ENCODE assay signal across 8 cellular contexts in genomic region chr19:11138659-11139526, GRCh38. TPM values are rescaled to one million over a fixed set of nuclear protein-coding genes. Genes with fewer than 3 reads are reported as not detected.
DNase-seq lines count a peak whose midpoint lies in the region; ATAC-seq and TF ChIP-seq lines count a peak whose summit lies in the region.

No MANE protein-coding gene starts in this region.

- H3K27ac ChIP-seq in SK-N-SH (ENCODE audit: low read depth in 2 of 2, low read length in 1 of 2) (peak overlapping the region; percentile 83 to 86), fibroblast of lung (ENCODE audit: insufficient read depth, low read length) (peak overlapping the region; percentile 67)
- no peak overlapping the region for H3K27ac ChIP-seq in effector memory CD4-positive, alpha-beta T cell (ENCODE audit: insufficient read depth, low read length, poor library complexity, severe bottlenecking)

- H3K4me1 Mint-ChIP-seq in neural crest cell = peaks cover 33% of the 10 kb centered on the region

- peak in 1 of 2 experiments; percentile 53; a peak in 1 of 4 replicates for TF ChIP-seq EP300 in SK-N-SH (IDR thresholded peaks at IDR 0.05; ENCODE audit: borderline replicate concordance in 1 of 2, low read depth in 1 of 2, low read length in 1 of 2)

- no peaks in the 10 kb centered on the region for H3K36me3 ChIP-seq in SK-N-SH (replicated peaks in 1 of 2; ENCODE audit: control insufficient read depth in 1 of 2, insufficient read depth in 2 of 2, low read length in 1 of 2)
- no peaks in the 10 kb centered on the region for H3K36me3 ChIP-seq in fibroblast of lung (ENCODE audit: control insufficient read depth, insufficient read depth, low read length)
- no peaks in the 10 kb centered on the region for H3K36me3 ChIP-seq in effector memory CD4-positive, alpha-beta T cell (ENCODE audit: control insufficient read depth, insufficient read depth, low read length)

- H3K9me3 Mint-ChIP-seq in neural crest cell = no peaks in the 10 kb centered on the region

- H3K79me2 ChIP-seq in SK-N-SH (ENCODE audit: insufficient read depth) (no peaks in the 10 kb centered on the region), fibroblast of lung (ENCODE audit: control insufficient read depth, insufficient read depth, low read length) (no peaks in the 10 kb centered on the region)

- ATAC-seq in HG02938 (IDR thresholded peaks at IDR 0.05; ENCODE audit: unreplicated experiment) = no peak

- H3K9ac ChIP-seq in SK-N-SH = peak overlapping the region; percentile 53; the same call in 1 of the 2 replicates
- H3K9ac ChIP-seq in fibroblast of lung (ENCODE audit: insufficient read depth, low read length) = peak overlapping the region; percentile 16

- no peak for TF ChIP-seq RAD21 in SK-N-SH (IDR thresholded peaks at IDR 0.05; ENCODE audit: low read length)

- H3K4me3 Mint-ChIP-seq in neural crest cell = peak overlapping the region; percentile 76

- H3K4me1 ChIP-seq in SK-N-SH (ENCODE audit: control insufficient read depth in 1 of 2, insufficient read depth in 2 of 2, low read depth in 1 of 2, low read length in 1 of 2) (peaks cover 32 to 34% of the 10 kb centered on the region in 2 experiments; a peak in 3 of 4 replicates), fibroblast of lung (ENCODE audit: control insufficient read depth, extremely low read depth, insufficient read depth, low read length) (peaks cover 41% of the 10 kb centered on the region)
- H3K4me1 ChIP-seq in effector memory CD4-positive, alpha-beta T cell (ENCODE audit: control insufficient read depth, insufficient read depth, low read length, poor library complexity, severe bottlenecking) = peaks cover 16% of the 10 kb centered on the region

- H3K9me2 ChIP-seq in SK-N-SH = no peaks in the 10 kb centered on the region

- CTCF ChIA-PET in SK-N-SH (lab: Yijun Ruan, JAX) = interaction anchor here (0.7 to 6.6 kb wide), 14 partner anchors 9 to 344 kb away, joined by 3 to 64 read pairs (median 4); partner anchors contain the start of gene KANK2

- no peaks in the 10 kb centered on the region for H3K27me3 ChIP-seq in SK-N-SH (ENCODE audit: insufficient read depth)
- H3K27me3 ChIP-seq in fibroblast of lung (ENCODE audit: control insufficient read depth, insufficient read depth, low read length) = no peaks in the 10 kb centered on the region
- no peaks in the 10 kb centered on the region for H3K27me3 ChIP-seq in effector memory CD4-positive, alpha-beta T cell (replicated peaks; ENCODE audit: control insufficient read depth, insufficient read depth, low read length, poor library complexity, severe bottlenecking)

- H3K4me3 ChIP-seq in SK-N-SH (ENCODE audit: low read depth in 2 of 2, low read length in 1 of 2) = no peak overlapping the region; a peak in 1 of 4 replicates
- no peak overlapping the region for H3K4me3 ChIP-seq in fibroblast of lung (replicated peaks in 1 of 4; ENCODE audit: control extremely low read depth in 1 of 4, insufficient read depth in 1 of 4, low read depth in 3 of 4, low read length in 4 of 4)
- no peak overlapping the region for H3K4me3 ChIP-seq in effector memory CD4-positive, alpha-beta T cell (ENCODE audit: insufficient read depth, low read depth, low read length, poor library complexity, severe bottlenecking)

- peak overlapping the region; percentile 57 for H3K27ac Mint-ChIP-seq in neural crest cell (ENCODE audit: unreplicated experiment)

- H2AFZ ChIP-seq in SK-N-SH (ENCODE audit: low read depth) (no peak overlapping the region), fibroblast of lung (ENCODE audit: low read length) (no peak overlapping the region)

- H3K4me2 ChIP-seq in SK-N-SH = peak overlapping the region; percentile 82
- H3K4me2 ChIP-seq in fibroblast of lung (ENCODE audit: extremely low read depth, insufficient read depth, low read length) = peak overlapping the region; percentile 48

- no peaks in the 10 kb centered on the region for H3K9me3 ChIP-seq in SK-N-SH
- H3K9me3 ChIP-seq in fibroblast of lung (ENCODE audit: control insufficient read depth, insufficient read depth, low read depth, low read length) = no peaks in the 10 kb centered on the region
- no peaks in the 10 kb centered on the region for H3K9me3 ChIP-seq in effector memory CD4-positive, alpha-beta T cell (ENCODE audit: control insufficient read depth, low read length)

- peaks cover 3% of the 10 kb centered on the region for H3K36me3 Mint-ChIP-seq in neural crest cell (ENCODE audit: low read depth)

- H3F3A ChIP-seq in SK-N-SH (replicated peaks; ENCODE audit: insufficient read depth) = peaks cover 26% of the 10 kb centered on the region

- H3K27me3 Mint-ChIP-seq in neural crest cell (ENCODE audit: low read depth) = peaks cover 23% of the 10 kb centered on the region

- POLR2A ChIA-PET in SK-N-SH (lab: Yijun Ruan, JAX) = interaction anchor here (1.9 kb wide), 1 partner anchor 59 kb away, joined by 4 read pairs; the partner anchor contains the start of gene KANK2

- no peaks in the 10 kb centered on the region for H4K20me1 ChIP-seq in SK-N-SH (ENCODE audit: insufficient read depth)
- H4K20me1 ChIP-seq in fibroblast of lung (ENCODE audit: control insufficient read depth, extremely low read depth, insufficient read depth, low read length) = no peaks in the 10 kb centered on the region

- no peak for TF ChIP-seq CTCF in SK-N-SH (IDR thresholded peaks at IDR 0.05)
- no peak for TF ChIP-seq CTCF in fibroblast of lung (conservative IDR thresholded peaks at IDR 0.05 in 1 of 2, IDR thresholded peaks at IDR 0.05 in 1 of 2; ENCODE audit: low read depth in 1 of 2, low read length in 2 of 2)
- no peak for TF ChIP-seq CTCF in neural crest cell (conservative IDR thresholded peaks at IDR 0.05)
- TF ChIP-seq CTCF in GM20000 (IDR thresholded peaks at IDR 0.05; ENCODE audit: extremely low read depth, missing control alignments) = no peak

- peak; percentile 10 for DNase-seq in DMS153 treated with DMSO at 0.1 percent for 48 hours (lab: John Stamatoyannopoulos, UW; ENCODE audit: unreplicated experiment)
- no peak for DNase-seq in DMS153 (lab: John Stamatoyannopoulos, UW)
- peak; percentile 61 for DNase-seq in SK-N-SH
- peak; percentile 80 to 83 for DNase-seq in fibroblast of lung (ENCODE audit: low read depth in 2 of 2)
- DNase-seq in neural crest cell (ENCODE audit: low read depth, low spot score) = no peak
- no peak for DNase-seq in effector memory CD4-positive, alpha-beta T cell
- no peak for DNase-seq in GM20000 (ENCODE audit: low spot score)

- WGBS in SK-N-SH (ENCODE audit: low lambda C conversion rate) = 39% methylated on average over 10 of the region's 16 CpGs

TF ChIP-seq in SK-N-SH, 30 proteins besides CTCF, POLR2A, EP300 and RAD21 (continues in another document):
- TF ChIP-seq PBX3 (IDR thresholded peaks at IDR 0.05) = peak; percentile 48
- 0 out of 2 replicates have a peak, but pooled peaks have one; percentile 59 for TF ChIP-seq SIN3A (IDR thresholded peaks at IDR 0.05; ENCODE audit: borderline replicate concordance, low read depth, low read length)
- TF ChIP-seq JUND (IDR thresholded peaks at IDR 0.05) = peak; percentile 59
- no peak for TF ChIP-seq GATA2 (CRISPR knock-in tag; IDR thresholded peaks at IDR 0.05)
- TF ChIP-seq TCF12 (IDR thresholded peaks at IDR 0.05) = peak; percentile 88
- peak; percentile 56 for TF ChIP-seq NFIC (IDR thresholded peaks at IDR 0.05; ENCODE audit: borderline replicate concordance)
- TF ChIP-seq RXRA (IDR thresholded peaks at IDR 0.05; ENCODE audit: borderline replicate concordance, low read depth) = peak; percentile 69; the same call in 1 of the 2 replicates
- no peak for TF ChIP-seq USF1 (IDR thresholded peaks at IDR 0.05; ENCODE audit: borderline replicate concordance, low read depth)
- no peak for TF ChIP-seq RFX5 (IDR thresholded peaks at IDR 0.05; ENCODE audit: low read length)

RNA-seq across cellular contexts. Expression of gene SPC24, which starts 16.7 kb away (rescaled TPM):
- polyA plus RNA-seq in SK-N-SH (2012; rRNA removed) (12.7 and 18.9 TPM in 2 replicates), fibroblast of lung (8.1 and 32.0 TPM in 2 replicates)
- 8.5 and 13.1 TPM in 2 replicates for polyA plus RNA-seq in SK-N-SH (2012; cell fraction: cytosol; rRNA removed)
- polyA plus RNA-seq in SK-N-SH (2012; cell fraction: nucleus; rRNA removed) = 25.0 and 27.1 TPM in 2 replicates
- total RNA-seq in fibroblast of lung (3.9 and 32.0 TPM in 2 replicates), neural crest cell (67.0 and 71.3 TPM in 2 replicates)
- polyA plus RNA-seq in fibroblast of lung (2012) = 9.4 and 37.2 TPM in 2 replicates
- 11.4 and 64.9 TPM in 2 replicates for polyA minus RNA-seq in fibroblast of lung (ENCODE audit: low replicate concordance)

RNA-seq across cellular contexts. Expression of gene LDLR, which starts 49.6 kb away (rescaled TPM):
- 20.7 and 25.1 TPM in 2 replicates for polyA plus RNA-seq in SK-N-SH (2012; rRNA removed)
- 12.1 and 14.9 TPM in 2 replicates for polyA plus RNA-seq in SK-N-SH (2012; cell fraction: cytosol; rRNA removed)
- 26.4 and 31.2 TPM in 2 replicates for polyA plus RNA-seq in SK-N-SH (2012; cell fraction: nucleus; rRNA removed)
- 204 and 427 TPM in 2 replicates for total RNA-seq in fibroblast of lung
- polyA plus RNA-seq in fibroblast of lung = 187 and 210 TPM in 2 replicates
- polyA plus RNA-seq in fibroblast of lung (2012) = 185 and 192 TPM in 2 replicates
- 434 and 503 TPM in 2 replicates for polyA minus RNA-seq in fibroblast of lung (ENCODE audit: low replicate concordance)
- total RNA-seq in neural crest cell = 141 and 152 TPM in 2 replicates

RNA-seq across cellular contexts. Expression of gene KANK2, which starts 58.5 kb away (rescaled TPM):
- polyA plus RNA-seq in SK-N-SH (2012; rRNA removed) (63.9 and 92.4 TPM in 2 replicates), fibroblast of lung (192 and 197 TPM in 2 replicates)
- 53.5 and 70.6 TPM in 2 replicates for polyA plus RNA-seq in SK-N-SH (2012; cell fraction: cytosol; rRNA removed)
- polyA plus RNA-seq in SK-N-SH (2012; cell fraction: nucleus; rRNA removed) = 95.9 and 113 TPM in 2 replicates
- total RNA-seq in fibroblast of lung (435 and 511 TPM in 2 replicates), neural crest cell (32.1 and 34.2 TPM in 2 replicates)
- 343 and 345 TPM in 2 replicates for polyA plus RNA-seq in fibroblast of lung (2012)
- polyA minus RNA-seq in fibroblast of lung (ENCODE audit: low replicate concordance) = 1,080 and 1,176 TPM in 2 replicates

Comparison
In these comparisons a context has a peak if more than half of its experiments do, and no peak if none do; other contexts are left out.
1. DNase-seq: peak in DMS153 treated with DMSO at 0.1 percent for 48 hours (single experiment), SK-N-SH (single experiment) and fibroblast of lung (2 of 2); none in DMS153 (single experiment), neural crest cell (single experiment), effector memory CD4-positive, alpha-beta T cell (0 of 3) and GM20000 (single experiment).
2. RNA of gene KANK2, which starts 58.5 kb away (total RNA-seq): 435 to 511 TPM in fibroblast of lung; 32.1 to 34.2 TPM in neural crest cell; every median in the first group is over 10 times any median in the second.